8 cellular contexts compared by ENCODE assay signal in genomic region chr12:55817352-55818139, GRCh38. TPM values are rescaled to one million over a fixed set of nuclear protein-coding genes. Genes with fewer than 3 reads are reported as not detected.
DNase-seq lines count a peak whose midpoint lies in the region; ATAC-seq and TF ChIP-seq lines count a peak whose summit lies in the region.

ORMDL2 (plus strand) TSS chr12:55818041; CDS start chr12:55819000, 959 bp downstream.
SARNP (minus strand) TSS chr12:55817724; CDS start chr12:55817701, 23 bp downstream.

- peak within 1 kb of the TSS; percentile 93 to 94 for H3K27ac ChIP-seq in testis

- peak; percentile 97 for ATAC-seq in HG02642 (IDR thresholded peaks at IDR 0.05; ENCODE audit: poor library complexity, unreplicated experiment)
- peak; percentile 95 to 96 for ATAC-seq in activated naive CD4-positive, alpha-beta T cell treated with anti-CD3 and anti-CD28 coated beads, Interleukin-2, amount 50 U/mL, for 72 hours
- peak; percentile 99 for ATAC-seq in omental fat pad (ENCODE audit: low FRiP score)

- H3K4me3 ChIP-seq in testis = peak within 1 kb of the TSS; percentile 89 to 93

- peaks cover 21% of the 10 kb centered on the region for H3K4me1 ChIP-seq in testis

- H3K9me3 ChIP-seq in testis = no peaks in the 10 kb centered on the region

- no peaks in the 10 kb centered on the region for H3K9me3 Mint-ChIP-seq in activated naive CD4-positive, alpha-beta T cell treated with anti-CD3 and anti-CD28 coated beads, Interleukin-2, amount 50 U/mL, for 72 hours

- 0% methylated on average over 38 of the region's 38 CpGs for WGBS in testis, 2 donors

- no peaks in the 10 kb centered on the region for H3K27me3 ChIP-seq in testis

- intact Hi-C loops in testis (cut with DNase I; ENCODE audit: low total_unique reads) = no loop called here

- peak; percentile 69 for TF ChIP-seq POLR2A in GM10847 (IDR thresholded peaks at IDR 0.05; ENCODE audit: extremely low read depth, insufficient read length)
- TF ChIP-seq POLR2A in testis (IDR thresholded peaks at IDR 0.05) = no peak

- peaks cover 0 to 9% of the 10 kb centered on the region in 2 donors for H3K36me3 Mint-ChIP-seq in activated naive CD4-positive, alpha-beta T cell treated with anti-CD3 and anti-CD28 coated beads, Interleukin-2, amount 50 U/mL, for 72 hours

- H3K27ac Mint-ChIP-seq in activated naive CD4-positive, alpha-beta T cell treated with anti-CD3 and anti-CD28 coated beads, Interleukin-2, amount 50 U/mL, for 72 hours = peak within 1 kb of the TSS in 1 of 2 donors; percentile 48

- H3K36me3 ChIP-seq in testis (ENCODE audit: low read depth, missing control alignments) = no peaks in the 10 kb centered on the region

- DNase-seq in NCI-H1105 (lab: John Stamatoyannopoulos, UW) = peak; percentile 93
- peak; percentile 94 for DNase-seq in SKM-1 (lab: John Stamatoyannopoulos, UW; ENCODE audit: unreplicated experiment)
- peak; percentile 89 to 98 for DNase-seq in activated naive CD4-positive, alpha-beta T cell treated with anti-CD3 and anti-CD28 coated beads, Interleukin-2, amount 50 U/mL, for 72 hours (ENCODE audit: low spot score in 2 of 2)
- peak; percentile 99 for DNase-seq in glomerular visceral epithelial cell (ENCODE audit: extremely low spot score)
- peak; percentile 81 for DNase-seq in omental fat pad (ENCODE audit: low spot score)
- peak; percentile 100 for DNase-seq in testis

- TF ChIP-seq CTCF in omental fat pad (IDR thresholded peaks at IDR 0.05) (no peak), testis (IDR thresholded peaks at IDR 0.05) (peak in 1 of 3 experiments; percentile 23)

RNA-seq across cellular contexts. Expression of gene ORMDL2, which starts in this region (rescaled TPM):
- total RNA-seq in activated naive CD4-positive, alpha-beta T cell treated with anti-CD3 and anti-CD28 coated beads, Interleukin-2, amount 50 U/mL, for 72 hours = 10 to 100 TPM; 27.0 to 35.2 TPM
- total RNA-seq in omental fat pad = 10 to 100 TPM; 24.6 to 34.2 (median 28.6) TPM
- 10 to 100 TPM; 16.2 to 18.6 TPM for total RNA-seq in testis
- polyA plus RNA-seq in testis (ENCODE audit: insufficient read depth, low read depth, low replicate concordance) = 82.4 TPM

RNA-seq across cellular contexts. Expression of gene SARNP, which starts in this region (rescaled TPM):
- 100 to 1,000 TPM in 1 of 2 donors, 10 to 100 TPM in 1; 95.0 to 101 TPM for total RNA-seq in activated naive CD4-positive, alpha-beta T cell treated with anti-CD3 and anti-CD28 coated beads, Interleukin-2, amount 50 U/mL, for 72 hours
- total RNA-seq in omental fat pad (10 to 100 TPM; 43.8 to 62.7 (median 52.5) TPM), testis (10 to 100 TPM; 88.3 to 96.3 TPM)
- polyA plus RNA-seq in testis (ENCODE audit: insufficient read depth, low read depth, low replicate concordance) = 99.2 TPM

Comparison
In these comparisons a context has a peak if more than half of its experiments do, and no peak if none do; other contexts are left out.
1. Peak in every context shown above with its lines: DNase-seq, ATAC-seq, H3K4me3 ChIP-seq and H3K27ac ChIP-seq.